ENCODE assay signal across 12 cellular contexts in the genomic region with DNA sequence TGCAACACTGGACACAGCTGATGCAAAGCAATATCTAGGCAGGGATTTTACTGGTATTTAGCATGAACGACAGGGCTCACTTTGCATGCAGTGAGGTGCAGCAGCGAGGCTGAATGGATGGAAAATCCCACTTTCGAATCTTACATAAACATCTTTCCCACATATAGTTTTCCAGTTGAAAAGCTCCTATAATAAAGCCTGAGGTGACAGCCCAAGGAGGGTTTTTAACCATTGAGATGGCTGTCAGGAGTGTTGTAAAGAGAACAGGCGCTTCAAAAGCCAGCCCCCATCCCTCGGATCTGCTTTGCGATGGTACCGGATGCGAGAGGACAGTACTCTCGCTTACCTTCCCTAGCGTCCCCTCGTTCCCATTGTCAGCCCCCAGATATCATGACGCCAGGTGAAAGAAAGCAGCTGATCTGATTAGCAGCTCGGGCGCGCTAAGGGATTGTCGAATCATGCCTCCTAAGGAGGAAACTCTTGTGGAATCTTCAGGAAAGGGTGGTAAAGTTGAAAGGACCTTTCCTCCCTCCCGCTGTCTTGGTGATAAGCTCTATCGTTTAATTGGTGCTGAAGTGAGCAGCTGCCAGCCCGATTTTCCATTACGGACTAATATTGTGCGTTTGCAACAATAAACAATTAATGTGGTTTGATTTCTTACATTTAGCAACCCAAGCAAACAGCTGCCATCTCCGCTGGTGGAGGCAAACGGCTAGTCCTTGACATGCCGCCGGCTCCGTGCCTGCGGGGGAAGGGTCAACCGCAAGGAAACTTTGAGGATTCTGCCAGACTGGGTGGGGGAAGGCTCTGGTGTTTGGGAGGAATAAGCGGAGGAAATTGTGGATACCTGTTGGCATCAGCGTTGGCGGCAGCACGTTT. TPM values are rescaled to one million over a fixed set of nuclear protein-coding genes. Genes with fewer than 3 reads are reported as not detected.
DNase-seq lines count a peak whose midpoint lies in the region; ATAC-seq and TF ChIP-seq lines count a peak whose summit lies in the region.
"Had no signal": no experiment of that assay in that cellular context is flagged by ENCODE, and none has a peak within 500 bp of the region (broad histone marks: within the 10 kb centered on the region; RNA-seq: fewer than 3 reads in every experiment).

No MANE protein-coding gene starts in this region.

- no peak overlapping the region for H3K9ac ChIP-seq in muscle layer of colon (ENCODE audit: low read length)

- H3K27me3 ChIP-seq in ectodermal cell (ENCODE audit: control insufficient read depth, insufficient read depth, low read length, poor library complexity, severe bottlenecking) (peaks cover 64% of the 10 kb centered on the region), muscle layer of colon (ENCODE audit: control insufficient read depth in 1 of 2, insufficient read depth in 2 of 2, low read length in 2 of 2) (peaks cover 21 to 36% of the 10 kb centered on the region in 2 donors), thoracic aorta (replicated peaks; ENCODE audit: insufficient read depth) (no peaks in the 10 kb centered on the region)

- TF ChIP-seq CTCF in thoracic aorta (IDR thresholded peaks at IDR 0.05), result no peak

- H3K4me1 ChIP-seq in ectodermal cell (ENCODE audit: control insufficient read depth, insufficient read depth, low read length) (peaks cover 17% of the 10 kb centered on the region), muscle layer of colon (ENCODE audit: insufficient read depth, low read length) (peaks cover 4% of the 10 kb centered on the region), thoracic aorta (ENCODE audit: control insufficient read depth in 1 of 2, low read depth in 2 of 2) (peaks cover 0 to 10% of the 10 kb centered on the region in 2 donors)
- H3K4me1 ChIP-seq: transverse colon had no signal

- H3K4me3 ChIP-seq in ectodermal cell (ENCODE audit: insufficient read depth, low read depth, low read length) (peak overlapping the region; percentile 69), muscle layer of colon (ENCODE audit: low read depth in 1 of 2, low read length in 2 of 2) (peak overlapping the region; percentile 7 to 45), thoracic aorta (peak overlapping the region; percentile 73)

- H3K36me3 ChIP-seq in ectodermal cell (ENCODE audit: control insufficient read depth, insufficient read depth, low read length), result no peaks in the 10 kb centered on the region
- no peaks in the 10 kb centered on the region for H3K36me3 ChIP-seq in muscle layer of colon (ENCODE audit: insufficient read depth, low read length)
- H3K36me3 ChIP-seq in thoracic aorta, result no peaks in the 10 kb centered on the region
- H3K36me3 ChIP-seq: transverse colon had no signal

- H3K9me3 ChIP-seq in ectodermal cell (ENCODE audit: control insufficient read depth, low read length) (no peaks in the 10 kb centered on the region), muscle layer of colon (ENCODE audit: low read length) (no peaks in the 10 kb centered on the region), thoracic aorta (no peaks in the 10 kb centered on the region)
- H3K9me3 ChIP-seq: transverse colon had no signal

- H3K27ac ChIP-seq in ectodermal cell (ENCODE audit: insufficient read depth, low read depth, low read length, poor library complexity, severe bottlenecking) (no peak overlapping the region), muscle layer of colon (ENCODE audit: low read depth, low read length) (no peak overlapping the region), thoracic aorta (peak overlapping the region in 1 of 2 donors; percentile 62)
- H3K27ac ChIP-seq: transverse colon had no signal

- 1% methylated on average over 32 of the region's 32 CpGs for WGBS in ectodermal cell, 2 experiments

- ATAC-seq in thoracic aorta (ENCODE audit: insufficient number of reproducible peaks, low FRiP score, low read depth) (no peak), left lobe of liver (no peak), GM18511 (IDR thresholded peaks at IDR 0.05; ENCODE audit: unreplicated experiment) (no peak)

- DNase-seq in NCI-H1417 (lab: John Stamatoyannopoulos, UW), result peak in 2 of 3 experiments; percentile 68 to 79
- no peak for DNase-seq in NCI-H1417 treated with DMSO at 0.1 percent for 48 hours (lab: John Stamatoyannopoulos, UW)
- no peak for DNase-seq in thoracic aorta (ENCODE audit: low spot score)
- DNase-seq in left lobe of liver (ENCODE audit: low spot score), result no peak
- DNase-seq in RKO (ENCODE audit: low spot score), result no peak
- DNase-seq: SW 1271, transverse colon had no signal

RNA-seq across cellular contexts. Expression of a gene that starts 1.8 kb away (rescaled TPM):
- 21.5 TPM for polyA plus RNA-seq in ectodermal cell (2013, experiment 1 of 4)
- 24.4 TPM for polyA plus RNA-seq in ectodermal cell (2013, experiment 2 of 4)
- polyA plus RNA-seq in ectodermal cell (2013, experiment 3 of 4), result 19.9 TPM
- 25.2 TPM for polyA plus RNA-seq in ectodermal cell (2013, experiment 4 of 4)
- 1 to 10 TPM; 5.4 to 7.0 TPM for total RNA-seq in thoracic aorta
- not detected for total RNA-seq in left lobe of liver
- total RNA-seq: activated CD8-positive, alpha-beta memory T cell treated with anti-CD3 and anti-CD28 coated beads for 36 hours; NCI-H460 had no signal

Comparison
In these comparisons a context has a peak if more than half of its experiments do, and no peak if none do; other contexts are left out.
1. DNase-seq: peak in NCI-H1417 (2 of 3); none in NCI-H1417 treated with DMSO at 0.1 percent for 48 hours (single experiment), thoracic aorta (single experiment), left lobe of liver (single experiment) and RKO (single experiment).
2. Peak in every context shown above with its lines, with median percentiles within 50 percentile points of each other: H3K4me3 ChIP-seq.